8 cellular contexts compared by ENCODE assay signal in genomic region chr17:57243171-57243622, GRCh38. TPM values are rescaled to one million over a fixed set of nuclear protein-coding genes. Genes with fewer than 3 reads are reported as not detected.
A peak's percentile ranks its signal among the peaks of the same experiment; 100 is the strongest.
DNase-seq lines count a peak whose midpoint lies in the region; ATAC-seq and TF ChIP-seq lines count a peak whose summit lies in the region.

No MANE protein-coding gene starts in this region.

- no peaks in the 10 kb centered on the region for H3K9me3 Mint-ChIP-seq in activated naive CD4-positive, alpha-beta T cell treated with anti-CD3 and anti-CD28 coated beads, Interleukin-2, amount 10 ng/mL, durations not matched to agents 7 days and 5 days

- TF ChIP-seq CTCF in SK-N-SH (IDR thresholded peaks at IDR 0.05), result peak; percentile 100
- peak; percentile 100 for TF ChIP-seq CTCF in retinal pigment epithelial cell (conservative IDR thresholded peaks at IDR 0.05; ENCODE audit: low read depth, low read length)

- no peaks in the 10 kb centered on the region for H3K9me3 ChIP-seq in SK-N-SH

- no peak overlapping the region for H3K27ac ChIP-seq in SK-N-SH (ENCODE audit: low read depth in 2 of 2, low read length in 1 of 2)

- H3K4me3 ChIP-seq in SK-N-SH (ENCODE audit: low read depth in 2 of 2, low read length in 1 of 2) (peak overlapping the region in 1 of 2 experiments; percentile 40; a peak in 1 of 4 replicates), retinal pigment epithelial cell (ENCODE audit: low read length) (no peak overlapping the region)

- H3K27me3 ChIP-seq in SK-N-SH (ENCODE audit: insufficient read depth), result no peaks in the 10 kb centered on the region

- no peak overlapping the region for H3K4me3 Mint-ChIP-seq in activated naive CD4-positive, alpha-beta T cell treated with anti-CD3 and anti-CD28 coated beads, Interleukin-2, amount 10 ng/mL, durations not matched to agents 7 days and 5 days

- no peak overlapping the region for H3K4me2 ChIP-seq in SK-N-SH

- TF ChIP-seq EP300 in SK-N-SH (IDR thresholded peaks at IDR 0.05; ENCODE audit: borderline replicate concordance in 1 of 2, low read depth in 1 of 2, low read length in 1 of 2), result no peak; a peak in 1 of 4 replicates

- H3K36me3 Mint-ChIP-seq in activated naive CD4-positive, alpha-beta T cell treated with anti-CD3 and anti-CD28 coated beads, Interleukin-2, amount 10 ng/mL, durations not matched to agents 7 days and 5 days, result no peaks in the 10 kb centered on the region

- intact Hi-C loops in Right ventricle myocardium superior (cut with DNase I), result loop anchor here (5.0 to 10.0 kb wide), 2 partner anchors 429 to 502 kb away; partner anchors contain the start of gene CCDC182

- CTCF ChIA-PET in SK-N-SH (lab: Yijun Ruan, JAX), result interaction anchor here (0.6 to 3.0 kb wide), 109 partner anchors 9 to 870 kb away, joined by 3 to 30 read pairs (median 4); no protein-coding TSS in a partner anchor
- CTCF ChIA-PET in activated naive CD4-positive, alpha-beta T cell treated with anti-CD3 and anti-CD28 coated beads, Interleukin-2, amount 10 ng/mL, durations not matched to agents 7 days and 5 days (lab: Charles Lee), result interaction anchor here (0.5 to 4.2 kb wide), 73 partner anchors 8 to 558 kb away, joined by 3 to 80 read pairs (median 4); partner anchors contain the start of genes CCDC182 and MSI2

- H3K9me2 ChIP-seq in SK-N-SH, result no peaks in the 10 kb centered on the region

- no peak overlapping the region for H2AFZ ChIP-seq in SK-N-SH (ENCODE audit: low read depth)

- ATAC-seq in Right ventricle myocardium superior (ENCODE audit: poor library complexity), result peak; percentile 87
- no peak for ATAC-seq in GM18517 (IDR thresholded peaks at IDR 0.05; ENCODE audit: unreplicated experiment)
- no peak for ATAC-seq in HG02571 (IDR thresholded peaks at IDR 0.05; ENCODE audit: unreplicated experiment)

- TF ChIP-seq RAD21 in SK-N-SH (IDR thresholded peaks at IDR 0.05; ENCODE audit: low read length), result peak; percentile 89

- POLR2A ChIA-PET in SK-N-SH (lab: Yijun Ruan, JAX), result interaction anchor here (0.5 to 1.0 kb wide), 2 partner anchors 118 to 178 kb away, joined by 3 to 6 read pairs; no protein-coding TSS in a partner anchor

- H4K20me1 ChIP-seq in SK-N-SH (ENCODE audit: insufficient read depth), result no peaks in the 10 kb centered on the region

- no peaks in the 10 kb centered on the region for H3F3A ChIP-seq in SK-N-SH (replicated peaks; ENCODE audit: insufficient read depth)

- H3K4me1 Mint-ChIP-seq in activated naive CD4-positive, alpha-beta T cell treated with anti-CD3 and anti-CD28 coated beads, Interleukin-2, amount 10 ng/mL, durations not matched to agents 7 days and 5 days, result peaks cover 7% of the 10 kb centered on the region

- 21% methylated on average over 13 of the region's 13 CpGs for WGBS in SK-N-SH (ENCODE audit: low lambda C conversion rate)

- no peak overlapping the region for H3K9ac ChIP-seq in SK-N-SH

- H3K79me2 ChIP-seq in SK-N-SH (ENCODE audit: insufficient read depth), result no peaks in the 10 kb centered on the region

- peaks cover 0 to 9% of the 10 kb centered on the region in 2 experiments; a peak in 1 of 4 replicates for H3K4me1 ChIP-seq in SK-N-SH (ENCODE audit: control insufficient read depth in 1 of 2, insufficient read depth in 2 of 2, low read depth in 1 of 2, low read length in 1 of 2)

- no peak overlapping the region for H3K27ac Mint-ChIP-seq in activated naive CD4-positive, alpha-beta T cell treated with anti-CD3 and anti-CD28 coated beads, Interleukin-2, amount 10 ng/mL, durations not matched to agents 7 days and 5 days

- H3K36me3 ChIP-seq in SK-N-SH (replicated peaks in 1 of 2; ENCODE audit: control insufficient read depth in 1 of 2, insufficient read depth in 2 of 2, low read length in 1 of 2), result no peaks in the 10 kb centered on the region

- peak; percentile 17 for DNase-seq in GF-D8 (lab: John Stamatoyannopoulos, UW)
- peak; percentile 41 for DNase-seq in KG1 (lab: John Stamatoyannopoulos, UW)
- DNase-seq in SK-N-SH, result peak; percentile 74
- peak; percentile 82 for DNase-seq in activated naive CD4-positive, alpha-beta T cell treated with anti-CD3 and anti-CD28 coated beads, Interleukin-2, amount 10 ng/mL, durations not matched to agents 7 days and 5 days
- DNase-seq in Right ventricle myocardium superior, result peak; percentile 74
- no peak for DNase-seq in retinal pigment epithelial cell (ENCODE audit: low read depth)

- H3K27me3 Mint-ChIP-seq in activated naive CD4-positive, alpha-beta T cell treated with anti-CD3 and anti-CD28 coated beads, Interleukin-2, amount 10 ng/mL, durations not matched to agents 7 days and 5 days, result peaks cover 47% of the 10 kb centered on the region

TF ChIP-seq in SK-N-SH, 30 proteins besides CTCF, POLR2A, EP300 and RAD21:
- TF ChIP-seq SMC3 (IDR thresholded peaks at IDR 0.05; ENCODE audit: low read depth, low read length) (peak; percentile 98), FOSL2 (IDR thresholded peaks at IDR 0.05; ENCODE audit: borderline replicate concordance, low read depth) (no peak), ELF1 (IDR thresholded peaks at IDR 0.05) (no peak), NRF1 (IDR thresholded peaks at IDR 0.05; ENCODE audit: low read depth, low read length) (0 out of 2 replicates have a peak, but pooled peaks have one; percentile 10), CHD2 (IDR thresholded peaks at IDR 0.05; ENCODE audit: low read length, partially characterized antibody) (peak; percentile 25), REST (IDR thresholded peaks at IDR 0.05; ENCODE audit: low read depth, low read length) (no peak), MEF2A (IDR thresholded peaks at IDR 0.05; ENCODE audit: borderline replicate concordance, low read depth) (no peak), FOXJ3 (CRISPR knock-in tag; IDR thresholded peaks at IDR 0.05) (no peak), RCOR1 (IDR thresholded peaks at IDR 0.05; ENCODE audit: low read length) (peak; percentile 79)
TF ChIP-seq in SK-N-SH: peak in this region for 4.

RNA-seq across cellular contexts. Expression of gene MSI2, which starts 13.1 kb away (rescaled TPM):
- 24.1 and 25.5 TPM in 2 replicates for polyA plus RNA-seq in SK-N-SH (2012; rRNA removed)
- polyA plus RNA-seq in SK-N-SH (2012; cell fraction: cytosol; rRNA removed), result 23.2 and 23.5 TPM in 2 replicates
- polyA plus RNA-seq in SK-N-SH (2012; cell fraction: nucleus; rRNA removed), result 25.7 and 34.7 TPM in 2 replicates
- 110 TPM for total RNA-seq in Right ventricle myocardium superior
